Comparison of ENCODE assay signal across 27 cellular contexts in the genomic region with DNA sequence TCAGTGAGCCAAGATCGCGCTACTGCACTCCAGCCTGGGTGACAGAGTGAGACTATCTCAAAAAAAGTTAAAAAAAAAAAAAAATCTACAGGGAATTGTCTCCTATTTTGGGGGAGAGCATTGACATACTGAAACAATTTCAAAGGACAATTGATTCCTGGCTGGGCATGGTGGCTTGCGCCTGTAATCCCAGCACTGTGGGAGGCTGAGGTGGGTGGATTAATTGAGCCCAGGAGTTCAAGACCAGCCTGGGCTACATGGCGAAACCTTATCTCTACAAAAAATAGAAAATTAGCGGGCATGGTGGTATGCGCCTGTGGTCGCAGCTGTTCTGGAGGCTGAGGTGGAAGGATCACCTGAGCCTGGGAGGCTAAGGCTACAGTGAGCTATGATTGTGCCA.
"Had no signal": no experiment of that assay in that cellular context is flagged by ENCODE, and none has a peak within 500 bp of the region (broad histone marks: within the 10 kb centered on the region; RNA-seq: fewer than 3 reads in every experiment).

No MANE protein-coding gene starts in this region.

- H3K4me1 Mint-ChIP-seq: immature natural killer cell, mesothelial cell of epicardium had no signal

- H3K27me3 ChIP-seq: heart left ventricle, left lung, ovary, right atrium auricular region, right lobe of liver, suprapubic skin, tibial artery, upper lobe of right lung had no signal

- H3K36me3 ChIP-seq: ovary had no signal

- H3K4me3 Mint-ChIP-seq: immature natural killer cell; mesothelial cell of epicardium; naive thymus-derived CD4-positive, alpha-beta T cell; natural killer cell treated with Interleukin-12 subunit alpha and Interleukin-12 subunit beta and Interleukin-15 and Interleukin-18, amount 100 ng/mL, for 72 hours had no signal

- H3K4me3 ChIP-seq: heart left ventricle, left lung, lower lobe of right lung, ovary, right atrium auricular region, right lobe of liver, skin epidermis, suprapubic skin, thoracic aorta, tibial artery, upper lobe of right lung had no signal

- DNase-seq: heart left ventricle; hypothalamus; immature natural killer cell; kidney; left colon; left lung; lower lobe of right lung; mammary epithelial cell; mesenchymal stem cell; naive thymus-derived CD4-positive, alpha-beta T cell; ovary; right lobe of liver; stimulated activated CD4-positive, alpha-beta T cell treated with anti-CD3 and anti-CD28 coated beads, Interleukin-12 subunit alpha, Interleukin-12 subunit beta, amount 100 ng/mL, for 4 hours; stimulated activated CD4-positive, alpha-beta T cell treated with anti-CD3 and anti-CD28 coated beads, Interleukin-15, amount 100 ng/mL, for 24 hours; stimulated activated CD4-positive, alpha-beta T cell treated with anti-CD3 and anti-CD28 coated beads, Interleukin-2, amount 100 ng/mL, for 24 hours; stimulated activated CD4-positive, alpha-beta T cell treated with anti-CD3 and anti-CD28 coated beads, Interleukin-4, amount 100 ng/mL, for 1 hour; stimulated activated naive CD4-positive, alpha-beta T cell treated with Interleukin-2 at 50 U/mL for 16 hours; tibial artery; trophoblast cell; upper lobe of right lung had no signal

- ATAC-seq: heart left ventricle; left colon; left lung; lower lobe of right lung; naive thymus-derived CD4-positive, alpha-beta T cell; natural killer cell treated with Interleukin-12 subunit alpha and Interleukin-12 subunit beta and Interleukin-15 and Interleukin-18, amount 100 ng/mL, for 72 hours; right lobe of liver; upper lobe of right lung had no signal

- H3K9me3 Mint-ChIP-seq: immature natural killer cell; mesothelial cell of epicardium; natural killer cell treated with Interleukin-12 subunit alpha and Interleukin-12 subunit beta and Interleukin-15 and Interleukin-18, amount 100 ng/mL, for 72 hours had no signal

- H3K27ac Mint-ChIP-seq: mesothelial cell of epicardium, progenitor cell of endocrine pancreas had no signal

- H3K27me3 Mint-ChIP-seq: naive thymus-derived CD4-positive, alpha-beta T cell; natural killer cell treated with Interleukin-12 subunit alpha and Interleukin-12 subunit beta and Interleukin-15 and Interleukin-18, amount 100 ng/mL, for 72 hours; progenitor cell of endocrine pancreas had no signal

- H3K9me3 ChIP-seq: heart left ventricle, left lung, lower lobe of right lung, ovary, right atrium auricular region, right lobe of liver, suprapubic skin, thoracic aorta, tibial artery, upper lobe of right lung had no signal
